Comparison of ENCODE assay signal across 1 cellular context in the genomic region with DNA sequence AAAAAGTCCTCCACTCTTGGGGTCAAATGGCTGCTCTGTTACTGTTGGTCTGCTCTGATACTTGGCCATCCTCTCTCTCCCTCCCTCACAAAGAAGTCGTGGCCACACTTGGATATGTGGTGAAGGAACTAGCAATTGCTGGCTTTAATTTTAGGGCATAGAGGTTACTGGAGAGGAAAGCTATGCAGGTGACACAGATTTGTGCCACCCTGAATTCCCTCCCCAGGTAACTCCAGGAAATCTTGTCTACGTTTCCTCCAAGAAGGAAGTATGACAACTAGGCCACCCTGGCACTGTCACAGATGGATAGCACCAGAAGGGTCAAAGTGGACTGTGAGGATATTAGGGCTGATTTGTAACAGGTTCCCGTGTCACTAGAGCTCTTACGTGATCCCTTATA.
TF ChIP-seq lines count a peak whose summit lies in the region.

No MANE protein-coding gene starts in this region.

TF ChIP-seq in GM23338, 12 proteins besides CTCF, POLR2A, EP300 and RAD21 (continued from another document):
- TF ChIP-seq, protein P1, sequence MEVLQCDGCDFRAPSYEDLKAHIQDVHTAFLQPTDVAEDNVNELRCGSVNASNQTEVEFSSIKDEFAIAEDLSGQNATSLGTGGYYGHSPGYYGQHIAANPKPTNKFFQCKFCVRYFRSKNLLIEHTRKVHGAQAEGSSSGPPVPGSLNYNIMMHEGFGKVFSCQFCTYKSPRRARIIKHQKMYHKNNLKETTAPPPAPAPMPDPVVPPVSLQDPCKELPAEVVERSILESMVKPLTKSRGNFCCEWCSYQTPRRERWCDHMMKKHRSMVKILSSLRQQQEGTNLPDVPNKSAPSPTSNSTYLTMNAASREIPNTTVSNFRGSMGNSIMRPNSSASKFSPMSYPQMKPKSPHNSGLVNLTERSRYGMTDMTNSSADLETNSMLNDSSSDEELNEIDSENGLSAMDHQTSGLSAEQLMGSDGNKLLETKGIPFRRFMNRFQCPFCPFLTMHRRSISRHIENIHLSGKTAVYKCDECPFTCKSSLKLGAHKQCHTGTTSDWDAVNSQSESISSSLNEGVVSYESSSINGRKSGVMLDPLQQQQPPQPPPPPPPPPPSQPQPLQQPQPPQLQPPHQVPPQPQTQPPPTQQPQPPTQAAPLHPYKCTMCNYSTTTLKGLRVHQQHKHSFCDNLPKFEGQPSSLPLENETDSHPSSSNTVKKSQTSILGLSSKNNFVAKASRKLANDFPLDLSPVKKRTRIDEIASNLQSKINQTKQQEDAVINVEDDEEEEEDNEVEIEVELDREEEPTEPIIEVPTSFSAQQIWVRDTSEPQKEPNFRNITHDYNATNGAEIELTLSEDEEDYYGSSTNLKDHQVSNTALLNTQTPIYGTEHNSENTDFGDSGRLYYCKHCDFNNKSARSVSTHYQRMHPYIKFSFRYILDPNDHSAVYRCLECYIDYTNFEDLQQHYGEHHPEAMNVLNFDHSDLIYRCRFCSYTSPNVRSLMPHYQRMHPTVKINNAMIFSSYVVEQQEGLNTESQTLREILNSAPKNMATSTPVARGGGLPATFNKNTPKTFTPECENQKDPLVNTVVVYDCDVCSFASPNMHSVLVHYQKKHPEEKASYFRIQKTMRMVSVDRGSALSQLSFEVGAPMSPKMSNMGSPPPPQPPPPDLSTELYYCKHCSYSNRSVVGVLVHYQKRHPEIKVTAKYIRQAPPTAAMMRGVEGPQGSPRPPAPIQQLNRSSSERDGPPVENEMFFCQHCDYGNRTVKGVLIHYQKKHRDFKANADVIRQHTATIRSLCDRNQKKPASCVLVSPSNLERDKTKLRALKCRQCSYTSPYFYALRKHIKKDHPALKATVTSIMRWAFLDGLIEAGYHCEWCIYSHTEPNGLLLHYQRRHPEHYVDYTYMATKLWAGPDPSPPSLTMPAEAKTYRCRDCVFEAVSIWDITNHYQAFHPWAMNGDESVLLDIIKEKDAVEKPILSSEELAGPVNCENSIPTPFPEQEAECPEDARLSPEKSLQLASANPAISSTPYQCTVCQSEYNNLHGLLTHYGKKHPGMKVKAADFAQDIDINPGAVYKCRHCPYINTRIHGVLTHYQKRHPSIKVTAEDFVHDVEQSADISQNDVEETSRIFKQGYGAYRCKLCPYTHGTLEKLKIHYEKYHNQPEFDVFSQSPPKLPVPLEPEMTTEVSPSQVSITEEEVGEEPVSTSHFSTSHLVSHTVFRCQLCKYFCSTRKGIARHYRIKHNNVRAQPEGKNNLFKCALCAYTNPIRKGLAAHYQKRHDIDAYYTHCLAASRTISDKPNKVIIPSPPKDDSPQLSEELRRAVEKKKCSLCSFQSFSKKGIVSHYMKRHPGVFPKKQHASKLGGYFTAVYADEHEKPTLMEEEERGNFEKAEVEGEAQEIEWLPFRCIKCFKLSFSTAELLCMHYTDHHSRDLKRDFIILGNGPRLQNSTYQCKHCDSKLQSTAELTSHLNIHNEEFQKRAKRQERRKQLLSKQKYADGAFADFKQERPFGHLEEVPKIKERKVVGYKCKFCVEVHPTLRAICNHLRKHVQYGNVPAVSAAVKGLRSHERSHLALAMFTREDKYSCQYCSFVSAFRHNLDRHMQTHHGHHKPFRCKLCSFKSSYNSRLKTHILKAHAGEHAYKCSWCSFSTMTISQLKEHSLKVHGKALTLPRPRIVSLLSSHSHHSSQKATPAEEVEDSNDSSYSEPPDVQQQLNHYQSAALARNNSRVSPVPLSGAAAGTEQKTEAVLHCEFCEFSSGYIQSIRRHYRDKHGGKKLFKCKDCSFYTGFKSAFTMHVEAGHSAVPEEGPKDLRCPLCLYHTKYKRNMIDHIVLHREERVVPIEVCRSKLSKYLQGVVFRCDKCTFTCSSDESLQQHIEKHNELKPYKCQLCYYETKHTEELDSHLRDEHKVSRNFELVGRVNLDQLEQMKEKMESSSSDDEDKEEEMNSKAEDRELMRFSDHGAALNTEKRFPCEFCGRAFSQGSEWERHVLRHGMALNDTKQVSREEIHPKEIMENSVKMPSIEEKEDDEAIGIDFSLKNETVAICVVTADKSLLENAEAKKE (CRISPR knock-in tag; IDR thresholded peaks at IDR 0.05): no peak
- TF ChIP-seq ZNF331 (CRISPR knock-in tag; IDR thresholded peaks at IDR 0.05; ENCODE audit: low read depth) (no peak), ZNF114 (CRISPR knock-in tag; IDR thresholded peaks at IDR 0.05) (no peak), POLR2AphosphoS5 (IDR thresholded peaks at IDR 0.05; ENCODE audit: low read depth) (no peak), STAT1 (IDR thresholded peaks at IDR 0.05; ENCODE audit: unreplicated experiment) (no peak), NANOG (IDR thresholded peaks at IDR 0.05; ENCODE audit: borderline replicate concordance) (no peak), EZH2 (IDR thresholded peaks at IDR 0.05; ENCODE audit: low read depth, unreplicated experiment) (no peak), JUNB (IDR thresholded peaks at IDR 0.05; ENCODE audit: unreplicated experiment) (no peak), CREB1 (CRISPR knock-in tag; IDR thresholded peaks at IDR 0.05; ENCODE audit: low read depth) (no peak)
- TF ChIP-seq, protein P2, sequence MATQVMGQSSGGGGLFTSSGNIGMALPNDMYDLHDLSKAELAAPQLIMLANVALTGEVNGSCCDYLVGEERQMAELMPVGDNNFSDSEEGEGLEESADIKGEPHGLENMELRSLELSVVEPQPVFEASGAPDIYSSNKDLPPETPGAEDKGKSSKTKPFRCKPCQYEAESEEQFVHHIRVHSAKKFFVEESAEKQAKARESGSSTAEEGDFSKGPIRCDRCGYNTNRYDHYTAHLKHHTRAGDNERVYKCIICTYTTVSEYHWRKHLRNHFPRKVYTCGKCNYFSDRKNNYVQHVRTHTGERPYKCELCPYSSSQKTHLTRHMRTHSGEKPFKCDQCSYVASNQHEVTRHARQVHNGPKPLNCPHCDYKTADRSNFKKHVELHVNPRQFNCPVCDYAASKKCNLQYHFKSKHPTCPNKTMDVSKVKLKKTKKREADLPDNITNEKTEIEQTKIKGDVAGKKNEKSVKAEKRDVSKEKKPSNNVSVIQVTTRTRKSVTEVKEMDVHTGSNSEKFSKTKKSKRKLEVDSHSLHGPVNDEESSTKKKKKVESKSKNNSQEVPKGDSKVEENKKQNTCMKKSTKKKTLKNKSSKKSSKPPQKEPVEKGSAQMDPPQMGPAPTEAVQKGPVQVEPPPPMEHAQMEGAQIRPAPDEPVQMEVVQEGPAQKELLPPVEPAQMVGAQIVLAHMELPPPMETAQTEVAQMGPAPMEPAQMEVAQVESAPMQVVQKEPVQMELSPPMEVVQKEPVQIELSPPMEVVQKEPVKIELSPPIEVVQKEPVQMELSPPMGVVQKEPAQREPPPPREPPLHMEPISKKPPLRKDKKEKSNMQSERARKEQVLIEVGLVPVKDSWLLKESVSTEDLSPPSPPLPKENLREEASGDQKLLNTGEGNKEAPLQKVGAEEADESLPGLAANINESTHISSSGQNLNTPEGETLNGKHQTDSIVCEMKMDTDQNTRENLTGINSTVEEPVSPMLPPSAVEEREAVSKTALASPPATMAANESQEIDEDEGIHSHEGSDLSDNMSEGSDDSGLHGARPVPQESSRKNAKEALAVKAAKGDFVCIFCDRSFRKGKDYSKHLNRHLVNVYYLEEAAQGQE (IDR thresholded peaks at IDR 0.05; ENCODE audit: unreplicated experiment): no peak
- TF ChIP-seq, protein P3, sequence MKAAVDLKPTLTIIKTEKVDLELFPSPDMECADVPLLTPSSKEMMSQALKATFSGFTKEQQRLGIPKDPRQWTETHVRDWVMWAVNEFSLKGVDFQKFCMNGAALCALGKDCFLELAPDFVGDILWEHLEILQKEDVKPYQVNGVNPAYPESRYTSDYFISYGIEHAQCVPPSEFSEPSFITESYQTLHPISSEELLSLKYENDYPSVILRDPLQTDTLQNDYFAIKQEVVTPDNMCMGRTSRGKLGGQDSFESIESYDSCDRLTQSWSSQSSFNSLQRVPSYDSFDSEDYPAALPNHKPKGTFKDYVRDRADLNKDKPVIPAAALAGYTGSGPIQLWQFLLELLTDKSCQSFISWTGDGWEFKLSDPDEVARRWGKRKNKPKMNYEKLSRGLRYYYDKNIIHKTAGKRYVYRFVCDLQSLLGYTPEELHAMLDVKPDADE (IDR thresholded peaks at IDR 0.05): no peak
